1 cellular context compared by ENCODE assay signal in genomic region chr14:101547107-101547738, GRCh38.
TF ChIP-seq lines count a peak whose summit lies in the region.

No MANE protein-coding gene starts in this region.

TF ChIP-seq in K562, 482 proteins besides CTCF, POLR2A, EP300 and RAD21 (continued from another document):
- TF ChIP-seq, protein P1, sequence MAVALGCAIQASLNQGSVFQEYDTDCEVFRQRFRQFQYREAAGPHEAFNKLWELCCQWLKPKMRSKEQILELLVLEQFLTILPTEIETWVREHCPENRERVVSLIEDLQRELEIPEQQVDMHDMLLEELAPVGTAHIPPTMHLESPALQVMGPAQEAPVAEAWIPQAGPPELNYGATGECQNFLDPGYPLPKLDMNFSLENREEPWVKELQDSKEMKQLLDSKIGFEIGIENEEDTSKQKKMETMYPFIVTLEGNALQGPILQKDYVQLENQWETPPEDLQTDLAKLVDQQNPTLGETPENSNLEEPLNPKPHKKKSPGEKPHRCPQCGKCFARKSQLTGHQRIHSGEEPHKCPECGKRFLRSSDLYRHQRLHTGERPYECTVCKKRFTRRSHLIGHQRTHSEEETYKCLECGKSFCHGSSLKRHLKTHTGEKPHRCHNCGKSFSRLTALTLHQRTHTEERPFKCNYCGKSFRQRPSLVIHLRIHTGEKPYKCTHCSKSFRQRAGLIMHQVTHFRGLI (CRISPR knock-in tag; IDR thresholded peaks at IDR 0.05) = no peak
- no peak for TF ChIP-seq NCOA1 (IDR thresholded peaks at IDR 0.05; ENCODE audit: low read depth)
- TF ChIP-seq HLTF (IDR thresholded peaks at IDR 0.05) = no peak
- TF ChIP-seq POLR2AphosphoS5 (IDR thresholded peaks at IDR 0.05; ENCODE audit: control insufficient read depth, insufficient read depth, low read depth, low read length) = no peak
TF ChIP-seq in K562: peak in this region for 2.
